8 cellular contexts compared by ENCODE assay signal in the genomic region with DNA sequence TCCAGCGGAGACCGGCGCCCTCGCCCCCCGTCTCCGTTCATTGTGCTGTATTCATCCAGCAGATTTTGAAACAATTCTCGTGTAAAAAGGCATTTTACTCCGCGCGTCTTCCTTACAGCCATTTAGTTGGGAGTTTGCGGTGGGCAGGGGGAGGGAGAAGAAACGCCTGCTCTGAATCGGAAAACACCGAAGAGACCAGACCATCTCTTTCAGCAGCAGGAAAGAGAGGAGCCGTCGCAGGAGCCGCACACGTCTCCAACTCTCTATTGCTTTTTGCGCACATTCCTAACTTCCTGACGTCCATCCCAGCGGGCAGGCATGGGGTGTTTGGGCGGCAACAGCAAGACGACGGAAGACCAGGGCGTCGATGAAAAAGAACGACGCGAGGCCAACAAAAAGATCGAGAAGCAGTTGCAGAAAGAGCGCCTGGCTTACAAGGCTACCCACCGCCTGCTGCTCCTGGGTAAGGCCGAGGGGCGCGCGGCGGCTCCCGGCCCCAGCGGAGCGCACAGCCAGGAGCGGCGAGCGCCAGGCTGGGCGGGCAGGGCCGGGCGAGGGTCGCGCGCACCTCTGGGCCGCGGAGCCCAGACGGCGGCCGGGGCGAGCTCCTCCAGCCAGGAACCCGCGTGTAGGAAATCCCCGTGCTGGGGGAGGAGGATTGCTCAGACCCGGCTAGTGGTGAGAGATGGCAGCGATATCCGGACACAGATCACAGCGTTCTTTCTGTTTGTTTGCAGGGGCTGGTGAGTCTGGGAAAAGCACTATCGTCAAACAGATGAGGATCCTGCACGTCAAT.
DNase-seq lines count a peak whose midpoint lies in the region; ATAC-seq, FAIRE-seq and TF ChIP-seq lines count a peak whose summit lies in the region.

No MANE protein-coding gene starts in this region.

- peak overlapping the region; percentile 26 for H3K27ac Mint-ChIP-seq in memory B cell

- H3K4me1 Mint-ChIP-seq in memory B cell, result peaks cover 6% of the 10 kb centered on the region

- FAIRE-seq in H54 (lab: Jason Lieb, UNC), result no peak

- H3K4me3 ChIP-seq in AG04450 (ENCODE audit: low read depth, low read length), result peak overlapping the region; percentile 22; the same call in 1 of the 2 replicates
- no peak overlapping the region for H3K4me3 ChIP-seq in cardiac fibroblast (replicated peaks in 1 of 2; ENCODE audit: low read depth in 2 of 2, low read length in 2 of 2)

- H3K9me3 Mint-ChIP-seq in memory B cell, result no peaks in the 10 kb centered on the region

- no peak for DNase-seq in AG04450 (ENCODE audit: low read depth, low spot score)
- DNase-seq in HuH-7 (ENCODE audit: low spot score), result peak; percentile 64
- peak; percentile 20 to 31 for DNase-seq in cardiac fibroblast (ENCODE audit: low read depth in 2 of 2)
- DNase-seq in memory B cell (ENCODE audit: low spot score in 2 of 2), result no peak
- DNase-seq in activated effector memory CD4-positive, alpha-beta T cell treated with Interleukin-2 at 50 U/mL for 16 hours, result no peak
- DNase-seq in H54 (ENCODE audit: insufficient read length, low spot score), result no peak
- no peak for DNase-seq in SHP77 treated with DMSO at 0.1 percent for 48 hours (lab: John Stamatoyannopoulos, UW)

- H3K36me3 Mint-ChIP-seq in memory B cell, result no peaks in the 10 kb centered on the region

- no peak overlapping the region for H3K27ac ChIP-seq in AG04450 (ENCODE audit: low read depth, low read length)

- H3K4me3 Mint-ChIP-seq in memory B cell, result peak overlapping the region; percentile 60

- CTCF ChIA-PET in AG04450 (lab: Charles Lee), result no interaction called here

- ATAC-seq in memory B cell (ENCODE audit: low read depth), result peak; percentile 72
- no peak for ATAC-seq in GM18870 (IDR thresholded peaks at IDR 0.05; ENCODE audit: unreplicated experiment)

- TF ChIP-seq CTCF in AG04450 (IDR thresholded peaks at IDR 0.05; ENCODE audit: low read depth, low read length) (no peak), cardiac fibroblast (IDR thresholded peaks at IDR 0.05; ENCODE audit: low read depth, low read length) (no peak)

- H3K27me3 Mint-ChIP-seq in memory B cell, result peaks cover 26% of the 10 kb centered on the region

- H3K9me3 ChIP-seq in AG04450 (ENCODE audit: control insufficient read depth, insufficient read depth, low read length), result peaks cover 2% of the 10 kb centered on the region; the same call in 1 of the 2 replicates

- peaks cover 39% of the 10 kb centered on the region for H3K27me3 ChIP-seq in AG04450 (ENCODE audit: control insufficient read depth, insufficient read depth, low read length)

- TF ChIP-seq POLR2A in H54 (IDR thresholded peaks at IDR 0.05; ENCODE audit: low read depth, low read length), result no peak

- POLR2A ChIA-PET in AG04450 (lab: Yijun Ruan, JAX), result no interaction called here

Comparison
In these comparisons a context has a peak if more than half of its experiments do, and no peak if none do; other contexts are left out.
1. DNase-seq: peak in HuH-7 (single experiment) and cardiac fibroblast (2 of 2); none in AG04450 (single experiment), memory B cell (0 of 2), activated effector memory CD4-positive, alpha-beta T cell treated with Interleukin-2 at 50 U/mL for 16 hours (single experiment), H54 (single experiment) and SHP77 treated with DMSO at 0.1 percent for 48 hours (single experiment).